In genomic region chr4:175035907-175036306, GRCh38 we compare ENCODE assay signal across 17 cellular contexts.
DNase-seq lines count a peak whose midpoint lies in the region; ATAC-seq and TF ChIP-seq lines count a peak whose summit lies in the region.
"Had no signal": no experiment of that assay in that cellular context is flagged by ENCODE, and none has a peak within 500 bp of the region (broad histone marks: within the 10 kb centered on the region; RNA-seq: fewer than 3 reads in every experiment).

No MANE protein-coding gene starts in this region.

- no peak for TF ChIP-seq CTCF in endodermal cell (conservative IDR thresholded peaks at IDR 0.05)

- ATAC-seq in GM19035 (IDR thresholded peaks at IDR 0.05; ENCODE audit: unreplicated experiment) (peak; percentile 63), HG03354 (IDR thresholded peaks at IDR 0.05; ENCODE audit: poor library complexity, severe bottlenecking, unreplicated experiment) (no peak)
- ATAC-seq: K562; stimulated activated naive CD8-positive, alpha-beta T cell treated with anti-CD3 and anti-CD28 coated beads, Interleukin-15, Interleukin-2, amounts not matched to agents 100 U/mL and 50 U/mL, for 24 hours had no signal

- H3K27me3 Mint-ChIP-seq in endodermal cell (ENCODE audit: insufficient read depth) = no peaks in the 10 kb centered on the region

- H3K36me3 ChIP-seq in endodermal cell (ENCODE audit: control insufficient read depth, insufficient read depth, low read length) = no peaks in the 10 kb centered on the region
- H3K36me3 ChIP-seq: sigmoid colon had no signal

- WGBS in endodermal cell (ENCODE audit: insufficient coverage in 1 of 2, insufficient read length in 1 of 2), 2 experiments = 88% methylated on average over 2 of the region's 2 CpGs; no CpG with 5 or more reads in 1 of the 2 experiments

- DNase-seq in ACHN (peak; percentile 36), M059J (ENCODE audit: low read depth) (peak; percentile 91), dedifferentiated amniotic fluid mesenchymal stem cell (ENCODE audit: extremely low spot score) (peak; percentile 16), NCI-H1417 (lab: John Stamatoyannopoulos, UW) (no peak), endodermal cell (no peak), NCI-H82 treated with DMSO at 0.1 percent for 48 hours (lab: John Stamatoyannopoulos, UW; ENCODE audit: unreplicated experiment) (no peak)
- DNase-seq: activated CD4-positive, alpha-beta T cell treated with anti-CD3 and anti-CD28 coated beads, Interleukin-2, amount 50 U/mL, for 48 hours; anterior cingulate cortex; foreskin fibroblast; GF-D8; NCI-H146; sigmoid colon; stimulated activated naive CD8-positive, alpha-beta T cell treated with anti-CD3 and anti-CD28 coated beads, Interleukin-15, Interleukin-2, amounts not matched to agents 100 U/mL and 50 U/mL, for 24 hours had no signal

- H3K9ac ChIP-seq in endodermal cell (ENCODE audit: extremely low read depth, low read length, poor library complexity, severe bottlenecking) = no peak overlapping the region

- H3K27me3 ChIP-seq in endodermal cell (ENCODE audit: control insufficient read depth, insufficient read depth, low read length, poor library complexity, severe bottlenecking) = no peaks in the 10 kb centered on the region
- H3K27me3 ChIP-seq: sigmoid colon had no signal

- H3K36me3 Mint-ChIP-seq in endodermal cell (ENCODE audit: low read depth) = no peaks in the 10 kb centered on the region

- no peak overlapping the region for H3K27ac Mint-ChIP-seq in endodermal cell

- no peaks in the 10 kb centered on the region for H3K4me1 Mint-ChIP-seq in endodermal cell
- H3K4me1 Mint-ChIP-seq: neural crest cell had no signal

- H3K9me3 ChIP-seq in endodermal cell (ENCODE audit: control insufficient read depth, low read length) = peaks cover 33% of the 10 kb centered on the region

- H3K9me3 Mint-ChIP-seq in endodermal cell = peaks cover 16% of the 10 kb centered on the region

- H3K4me3 ChIP-seq in endodermal cell (ENCODE audit: low read length) = no peak overlapping the region
- H3K4me3 ChIP-seq: K562, sigmoid colon had no signal

- in situ Hi-C loops in ACHN (cut with HindIII; ENCODE audit: low pct_ligation_motif_present, low pct_unique_long_range_greater_than_20kb, low sequenced_read_pairs) = no loop called here

- H3K27ac ChIP-seq in endodermal cell (ENCODE audit: low read depth, low read length) = no peak overlapping the region
- H3K27ac ChIP-seq: sigmoid colon had no signal

- no peaks in the 10 kb centered on the region for H3K4me1 ChIP-seq in endodermal cell (ENCODE audit: control insufficient read depth, insufficient read depth, low read length)
- H3K4me1 ChIP-seq: sigmoid colon had no signal

- H3K4me3 Mint-ChIP-seq in endodermal cell = no peak overlapping the region
- H3K4me3 Mint-ChIP-seq: neural crest cell had no signal

Comparison
In these comparisons a context has a peak if more than half of its experiments do, and no peak if none do; other contexts are left out.
1. DNase-seq: peak in ACHN (single experiment), M059J (single experiment) and dedifferentiated amniotic fluid mesenchymal stem cell (single experiment); none in NCI-H1417 (0 of 3), endodermal cell (single experiment) and NCI-H82 treated with DMSO at 0.1 percent for 48 hours (single experiment).